In genomic region chr20:50085481-50086365, GRCh38 we compare ENCODE assay signal across 8 cellular contexts. TPM values are rescaled to one million over a fixed set of nuclear protein-coding genes. Genes with fewer than 3 reads are reported as not detected.
DNase-seq lines count a peak whose midpoint lies in the region; ATAC-seq, FAIRE-seq and TF ChIP-seq lines count a peak whose summit lies in the region.

No MANE protein-coding gene starts in this region.

- peak overlapping the region; percentile 39 for H3K27ac Mint-ChIP-seq in activated CD4-positive, alpha-beta memory T cell treated with anti-CD3 and anti-CD28 coated beads for 36 hours

- FAIRE-seq in urothelium cell line (lab: Jason Lieb, UNC) = no peak

- H3K9me3 Mint-ChIP-seq in activated CD4-positive, alpha-beta memory T cell treated with anti-CD3 and anti-CD28 coated beads for 36 hours = no peaks in the 10 kb centered on the region

- H3K9me3 ChIP-seq in mucosa of stomach (ENCODE audit: control insufficient read depth, low read length) = no peaks in the 10 kb centered on the region

- CTCF ChIA-PET in HEK293T (lab: Yijun Ruan, JAX) = interaction anchor here (0.6 to 3.7 kb wide), 12 partner anchors 9 to 147 kb away, joined by 3 to 15 read pairs (median 4); no protein-coding TSS in a partner anchor
- CTCF ChIA-PET in activated CD4-positive, alpha-beta memory T cell treated with anti-CD3 and anti-CD28 coated beads for 36 hours (lab: Charles Lee) = interaction anchor here (0.6 to 4.2 kb wide), 22 partner anchors 7 to 179 kb away, joined by 3 to 43 read pairs (median 3); no protein-coding TSS in a partner anchor

- H3K4me1 Mint-ChIP-seq in activated CD4-positive, alpha-beta memory T cell treated with anti-CD3 and anti-CD28 coated beads for 36 hours (ENCODE audit: low read depth) = peaks cover 31% of the 10 kb centered on the region

- peak overlapping the region; percentile 54 for H3K9ac ChIP-seq in mucosa of stomach (ENCODE audit: low read length)

- H3K36me3 ChIP-seq in mucosa of stomach (ENCODE audit: control insufficient read depth, insufficient read depth, low read length) = no peaks in the 10 kb centered on the region

- no peaks in the 10 kb centered on the region for H3K27me3 Mint-ChIP-seq in activated CD4-positive, alpha-beta memory T cell treated with anti-CD3 and anti-CD28 coated beads for 36 hours

- peaks cover 11% of the 10 kb centered on the region for H3K4me1 ChIP-seq in mucosa of stomach (ENCODE audit: control insufficient read depth, insufficient read depth, low read length)

- DNase-seq in COLO668 (lab: John Stamatoyannopoulos, UW; ENCODE audit: unreplicated experiment) (peak; percentile 41), HEK293T (ENCODE audit: extremely low spot score) (peak; percentile 77), NCI-H510A (lab: John Stamatoyannopoulos, UW) (peak; percentile 23), urothelium cell line (ENCODE audit: low spot score) (peak; percentile 82)
- DNase-seq in activated CD4-positive, alpha-beta memory T cell treated with anti-CD3 and anti-CD28 coated beads for 36 hours = peak; percentile 36

- H3K4me3 ChIP-seq in mucosa of stomach (ENCODE audit: low read length) = peak overlapping the region; percentile 6

- no peak overlapping the region for H3K4me3 Mint-ChIP-seq in activated CD4-positive, alpha-beta memory T cell treated with anti-CD3 and anti-CD28 coated beads for 36 hours

- POLR2A ChIA-PET in HEK293T (lab: Yijun Ruan, JAX) = no interaction called here
- POLR2A ChIA-PET in activated CD4-positive, alpha-beta memory T cell treated with anti-CD3 and anti-CD28 coated beads for 36 hours (lab: Charles Lee) = interaction anchor here (1.3 to 1.7 kb wide), 2 partner anchors 14 to 34 kb away, joined by 3 to 4 read pairs; no protein-coding TSS in a partner anchor

- peaks cover 18% of the 10 kb centered on the region for H3K36me3 Mint-ChIP-seq in activated CD4-positive, alpha-beta memory T cell treated with anti-CD3 and anti-CD28 coated beads for 36 hours

- ATAC-seq in esophagus mucosa = peak; percentile 66
- no peak for ATAC-seq in GM21381 (IDR thresholded peaks at IDR 0.05; ENCODE audit: unreplicated experiment)

- no peaks in the 10 kb centered on the region for H3K27me3 ChIP-seq in mucosa of stomach (ENCODE audit: control insufficient read depth, insufficient read depth, low read length)

- intact Hi-C loops in activated CD4-positive, alpha-beta memory T cell treated with anti-CD3 and anti-CD28 coated beads for 36 hours (cut with micrococcal nuclease) = loop anchor here (1.0 to 2.0 kb wide), 2 partner anchors 25 to 106 kb away; no protein-coding TSS in a partner anchor

TF ChIP-seq in HEK293T, 16 proteins besides CTCF, POLR2A, EP300 and RAD21:
- TF ChIP-seq FOXK2 (IDR thresholded peaks at IDR 0.05) (no peak), HDGF (IDR thresholded peaks at IDR 0.05; ENCODE audit: borderline replicate concordance) (peak; percentile 29; the same call in 1 of the 2 replicates), SP1 (IDR thresholded peaks at IDR 0.05) (no peak), ARNT (IDR thresholded peaks at IDR 0.05) (no peak)

RNA-seq across cellular contexts. Expression of gene UBE2V1, which starts 27.2 kb away (rescaled TPM):
- total RNA-seq in activated CD4-positive, alpha-beta memory T cell treated with anti-CD3 and anti-CD28 coated beads for 36 hours = 100 to 1,000 TPM; 167 to 172 TPM
- total RNA-seq in esophagus mucosa = 75.6 TPM

Comparison
In these comparisons a context has a peak if more than half of its experiments do, and no peak if none do; other contexts are left out.
1. DNase-seq: peak in every context shown above with its lines; median percentile 82 in urothelium cell line; 77 in HEK293T; 41 in COLO668; 36 in activated CD4-positive, alpha-beta memory T cell treated with anti-CD3 and anti-CD28 coated beads for 36 hours; 23 in NCI-H510A.